Comparison of ENCODE assay signal across 14 cellular contexts in genomic region chr1:8406011-8406410, GRCh38.
"Had no signal": no experiment of that assay in that cellular context is flagged by ENCODE, and none has a peak within 500 bp of the region (broad histone marks: within the 10 kb centered on the region; RNA-seq: fewer than 3 reads in every experiment).

No MANE protein-coding gene starts in this region.

- DNase-seq: activated CD4-positive, alpha-beta T cell treated with anti-CD3 and anti-CD28 coated beads, Interleukin-2, amount 50 U/mL, for 48 hours; activated CD8-positive, alpha-beta memory T cell treated with anti-CD3 and anti-CD28 coated beads, Interleukin-2, amount 10 ng/mL, durations not matched to agents 7 days and 5 days; activated naive CD4-positive, alpha-beta T cell; activated naive CD8-positive, alpha-beta T cell treated with anti-CD3 and anti-CD28 coated beads, Interleukin-2, amount 50 U/mL, for 24 hours; activated T-cell treated with anti-CD3 and anti-CD28 coated beads, Interleukin-2, amount 50 U/mL, for 4 hours; colonic mucosa; hippocampal formation; naive B cell; right cardiac atrium; stimulated activated naive B cell treated with anti-CD40 and anti-IgM and Interleukin-4, amounts not matched to agents 10 μg/mL and 1 μg/mL and 100 μg/mL, for 72 hours; upper lobe of left lung had no signal

- H3K4me3 Mint-ChIP-seq: activated CD8-positive, alpha-beta memory T cell treated with anti-CD3 and anti-CD28 coated beads, Interleukin-2, amount 10 ng/mL, durations not matched to agents 7 days and 5 days; activated naive CD8-positive, alpha-beta T cell treated with anti-CD3 and anti-CD28 coated beads, Interleukin-2, amount 50 U/mL, for 24 hours; activated T-cell treated with anti-CD3 and anti-CD28 coated beads, Interleukin-2, amount 50 U/mL, for 4 hours; stimulated activated naive B cell treated with anti-CD40 and anti-IgM and Interleukin-4, amounts not matched to agents 10 μg/mL and 1 μg/mL and 100 μg/mL, for 72 hours had no signal

- H3K36me3 ChIP-seq: colonic mucosa had no signal

- ATAC-seq: activated CD4-positive, CD25-positive, alpha-beta regulatory T cell treated with anti-CD3 and anti-CD28 coated beads, Interleukin-2, amount 50 U/mL, for 24 hours; activated CD8-positive, alpha-beta memory T cell treated with anti-CD3 and anti-CD28 coated beads, Interleukin-2, amount 10 ng/mL, durations not matched to agents 7 days and 5 days; activated naive CD8-positive, alpha-beta T cell treated with anti-CD3 and anti-CD28 coated beads, Interleukin-2, amount 50 U/mL, for 24 hours; activated T-cell treated with anti-CD3 and anti-CD28 coated beads, Interleukin-2, amount 50 U/mL, for 4 hours; right cardiac atrium; stimulated activated naive B cell treated with anti-CD40 and anti-IgM and Interleukin-4, amounts not matched to agents 10 μg/mL and 1 μg/mL and 100 μg/mL, for 72 hours had no signal

- H3K9me3 ChIP-seq: colonic mucosa, neutrophil, upper lobe of left lung had no signal

- H3K27me3 ChIP-seq: colonic mucosa, neutrophil, upper lobe of left lung had no signal

- H3K27ac ChIP-seq: neutrophil had no signal

- H3K27me3 Mint-ChIP-seq: activated CD8-positive, alpha-beta memory T cell treated with anti-CD3 and anti-CD28 coated beads, Interleukin-2, amount 10 ng/mL, durations not matched to agents 7 days and 5 days; activated naive CD8-positive, alpha-beta T cell treated with anti-CD3 and anti-CD28 coated beads, Interleukin-2, amount 50 U/mL, for 24 hours; naive B cell; stimulated activated naive B cell treated with anti-CD40 and anti-IgM and Interleukin-4, amounts not matched to agents 10 μg/mL and 1 μg/mL and 100 μg/mL, for 72 hours had no signal

- H3K4me3 ChIP-seq: colonic mucosa, smooth muscle cell, upper lobe of left lung had no signal

- H3K9me3 Mint-ChIP-seq: activated naive CD8-positive, alpha-beta T cell treated with anti-CD3 and anti-CD28 coated beads, Interleukin-2, amount 50 U/mL, for 24 hours; activated T-cell treated with anti-CD3 and anti-CD28 coated beads, Interleukin-2, amount 50 U/mL, for 4 hours; naive B cell; stimulated activated naive B cell treated with anti-CD40 and anti-IgM and Interleukin-4, amounts not matched to agents 10 μg/mL and 1 μg/mL and 100 μg/mL, for 72 hours had no signal

- H3K27ac Mint-ChIP-seq: activated CD8-positive, alpha-beta memory T cell treated with anti-CD3 and anti-CD28 coated beads, Interleukin-2, amount 10 ng/mL, durations not matched to agents 7 days and 5 days; activated naive CD8-positive, alpha-beta T cell treated with anti-CD3 and anti-CD28 coated beads, Interleukin-2, amount 50 U/mL, for 24 hours; stimulated activated naive B cell treated with anti-CD40 and anti-IgM and Interleukin-4, amounts not matched to agents 10 μg/mL and 1 μg/mL and 100 μg/mL, for 72 hours had no signal
